ENCODE assay signal across 1 cellular context in genomic region chr19:18419699-18420460, GRCh38.
TF ChIP-seq lines count a peak whose summit lies in the region.

No MANE protein-coding gene starts in this region.

TF ChIP-seq in GM23338, 12 proteins besides CTCF, POLR2A, EP300 and RAD21 (continued from another document):
- no peak for TF ChIP-seq REST (IDR thresholded peaks at IDR 0.05; ENCODE audit: unreplicated experiment)
TF ChIP-seq in GM23338: peak in this region for 0.
